7 cellular contexts compared by ENCODE assay signal in genomic region chr5:138491669-138492551, GRCh38. TPM values are rescaled to one million over a fixed set of nuclear protein-coding genes. Genes with fewer than 3 reads are reported as not detected.
DNase-seq lines count a peak whose midpoint lies in the region; ATAC-seq, FAIRE-seq and TF ChIP-seq lines count a peak whose summit lies in the region.

No MANE protein-coding gene starts in this region.

- H3K27me3 ChIP-seq in WERI-Rb-1 (ENCODE audit: insufficient read depth, low read depth, severe bottlenecking): no peaks in the 10 kb centered on the region
- H3K27me3 ChIP-seq in breast epithelium: no peaks in the 10 kb centered on the region
- no peaks in the 10 kb centered on the region for H3K27me3 ChIP-seq in smooth muscle cell (ENCODE audit: low read depth)

- H3K27ac ChIP-seq in WERI-Rb-1 (peak overlapping the region; percentile 82), breast epithelium (peak overlapping the region; percentile 86 to 91), smooth muscle cell (ENCODE audit: low read depth) (peak overlapping the region; percentile 24)

- H3K4me1 ChIP-seq in breast epithelium (peaks cover 13 to 15% of the 10 kb centered on the region in 2 donors), smooth muscle cell (ENCODE audit: low read depth) (peaks cover 24% of the 10 kb centered on the region)

- peaks cover 2 to 12% (median 12%) of the 10 kb centered on the region in 3 donors for H3K27me3 Mint-ChIP-seq in immature natural killer cell (ENCODE audit: low read depth in 3 of 3)

- FAIRE-seq in GM18507 (lab: Jason Lieb, UNC): peak; percentile 35

- no peaks in the 10 kb centered on the region for H3K9me3 ChIP-seq in WERI-Rb-1 (ENCODE audit: severe bottlenecking)
- no peaks in the 10 kb centered on the region for H3K9me3 ChIP-seq in breast epithelium
- H3K9me3 ChIP-seq in smooth muscle cell (replicated peaks; ENCODE audit: low read depth): no peaks in the 10 kb centered on the region

- no peaks in the 10 kb centered on the region for H3K36me3 ChIP-seq in WERI-Rb-1
- no peaks in the 10 kb centered on the region for H3K36me3 ChIP-seq in breast epithelium
- H3K36me3 ChIP-seq in smooth muscle cell (ENCODE audit: low read depth): no peaks in the 10 kb centered on the region

- no peak overlapping the region for H2AFZ ChIP-seq in smooth muscle cell (ENCODE audit: low read depth)

- peak overlapping the region in 3 of 6 donors; percentile 71 to 86 (median 79) for H3K27ac Mint-ChIP-seq in immature natural killer cell

- peaks cover 8% of the 10 kb centered on the region for H3F3A ChIP-seq in smooth muscle cell (ENCODE audit: low read depth)

- no peaks in the 10 kb centered on the region for H4K20me1 ChIP-seq in smooth muscle cell (ENCODE audit: low read depth)

- 4% methylated on average over 42 of the region's 93 CpGs for WGBS in smooth muscle cell (ENCODE audit: low lambda C conversion rate)

- H3K4me3 ChIP-seq in WERI-Rb-1 (ENCODE audit: low read depth, low read length) (peak overlapping the region; percentile 71), breast epithelium (peak overlapping the region; percentile 48 to 75 (median 65)), smooth muscle cell (peak overlapping the region; percentile 65)

- peak overlapping the region; percentile 74 for H3K9ac ChIP-seq in smooth muscle cell (ENCODE audit: low read depth)

- H3K4me3 Mint-ChIP-seq in immature natural killer cell: peak overlapping the region; percentile 89 to 96 (median 91)

- peak; percentile 90 for DNase-seq in GM18507 (ENCODE audit: extremely low spot score, insufficient read length, low read depth)
- peak; percentile 85 for DNase-seq in NCI-H2029 (lab: John Stamatoyannopoulos, UW)
- DNase-seq in WERI-Rb-1: peak; percentile 87
- DNase-seq in breast epithelium (ENCODE audit: low spot score in 2 of 2): peak; percentile 89 to 92
- DNase-seq in immature natural killer cell: peak; percentile 82 to 85 (median 84)
- peak; percentile 60 for DNase-seq in smooth muscle cell (lab: John Stamatoyannopoulos, UW; ENCODE audit: unreplicated experiment)

- TF ChIP-seq POLR2A in breast epithelium (IDR thresholded peaks at IDR 0.05): no peak

- H3K9me3 Mint-ChIP-seq in immature natural killer cell: no peaks in the 10 kb centered on the region

- ATAC-seq in HG02885 (IDR thresholded peaks at IDR 0.05; ENCODE audit: poor library complexity, unreplicated experiment): peak; percentile 99

- TF ChIP-seq CTCF in WERI-Rb-1 (IDR thresholded peaks at IDR 0.05; ENCODE audit: low read depth, low read length): no peak
- TF ChIP-seq CTCF in breast epithelium (IDR thresholded peaks at IDR 0.05): no peak
- TF ChIP-seq CTCF in smooth muscle cell (IDR thresholded peaks at IDR 0.05; ENCODE audit: borderline replicate concordance, insufficient read depth, poor library complexity, severe bottlenecking): no peak

- H3K36me3 Mint-ChIP-seq in immature natural killer cell: no peaks in the 10 kb centered on the region

- intact Hi-C loops in breast epithelium (cut with DNase I; ENCODE audit: low total_unique reads): loop anchor here (1.0 kb wide), 1 partner anchor 42 kb away; no protein-coding TSS in a partner anchor

- H3K79me2 ChIP-seq in smooth muscle cell (ENCODE audit: low read depth): no peaks in the 10 kb centered on the region

- H3K4me2 ChIP-seq in smooth muscle cell: peak overlapping the region; percentile 99

- peaks cover 8 to 13% of the 10 kb centered on the region in 2 donors for H3K4me1 Mint-ChIP-seq in immature natural killer cell

RNA-seq across cellular contexts. Expression of gene EGR1, which starts 26.6 kb away (rescaled TPM):
- total RNA-seq in breast epithelium (10 to 100 TPM; 11.8 to 61.0 (median 18.4) TPM), smooth muscle cell (205 and 250 TPM in 2 replicates)
- polyA plus RNA-seq in immature natural killer cell (under 1 TPM in 2 of 3 donors, not detected in 1; 0.52 to 0.99 TPM), smooth muscle cell (851 and 1,110 TPM in 2 replicates)

RNA-seq across cellular contexts. Expression of gene ETF1, which starts 51.1 kb away (rescaled TPM):
- total RNA-seq in breast epithelium: 100 to 1,000 TPM in 2 of 3 donors, 10 to 100 TPM in 1; 95.4 to 112 (median 104) TPM
- polyA plus RNA-seq in immature natural killer cell: 10 to 100 TPM; 30.0 to 38.2 (median 33.5) TPM
- total RNA-seq in smooth muscle cell: 98.0 and 100 TPM in 2 replicates
- 44.0 and 48.7 TPM in 2 replicates for polyA plus RNA-seq in smooth muscle cell

RNA-seq across cellular contexts. Expression of gene REEP2, which starts 53.1 kb away (rescaled TPM):
- total RNA-seq in breast epithelium (1 to 10 TPM in 1 of 3 donors, under 1 TPM in 2; 0.88 to 2.7 (median 0.98) TPM), smooth muscle cell (4.0 and 4.3 TPM in 2 replicates)
- polyA plus RNA-seq in immature natural killer cell (under 1 TPM in 2 of 3 donors, not detected in 1; 0.11 to 0.48 TPM), smooth muscle cell (5.4 and 7.7 TPM in 2 replicates)

Comparison
In these comparisons a context has a peak if more than half of its experiments do, and no peak if none do; other contexts are left out.
1. Peak in every context shown above with its lines: DNase-seq, ATAC-seq, H3K4me3 ChIP-seq and H3K27ac ChIP-seq.
2. H3K27ac ChIP-seq: peak in every context shown above with its lines; median percentile 88 in breast epithelium; 82 in WERI-Rb-1; 24 in smooth muscle cell.